21 cellular contexts compared by ENCODE assay signal in the genomic region with DNA sequence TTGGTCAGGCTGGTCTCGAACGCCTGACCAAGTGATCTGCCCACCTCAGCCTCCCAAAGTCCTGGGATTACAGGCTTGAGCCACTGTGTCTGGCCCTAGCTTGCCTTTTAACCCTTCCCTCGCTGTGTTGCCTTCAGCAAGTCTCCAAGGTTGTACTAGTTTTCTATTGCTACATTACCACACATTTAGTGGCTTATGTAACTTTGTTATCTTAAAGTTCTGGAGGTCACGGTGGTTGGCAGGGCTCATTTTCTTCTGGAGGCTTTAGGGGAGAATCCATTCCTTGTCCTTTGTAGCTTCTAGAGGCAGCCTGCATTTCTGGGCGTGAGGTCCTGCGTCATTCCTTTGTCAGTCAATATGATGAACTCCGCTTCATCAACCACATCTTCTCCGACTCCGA. TPM values are rescaled to one million over a fixed set of nuclear protein-coding genes. Genes with fewer than 3 reads are reported as not detected.
DNase-seq lines count a peak whose midpoint lies in the region; TF ChIP-seq lines count a peak whose summit lies in the region.
"Had no signal": no experiment of that assay in that cellular context is flagged by ENCODE, and none has a peak within 500 bp of the region (broad histone marks: within the 10 kb centered on the region; RNA-seq: fewer than 3 reads in every experiment).

No MANE protein-coding gene starts in this region.

- peak overlapping the region in 1 of 3 experiments; percentile 24 for H3K4me3 Mint-ChIP-seq in nephron
- no peak overlapping the region for H3K4me3 Mint-ChIP-seq in CD4-positive, alpha-beta memory T cell
- H3K4me3 Mint-ChIP-seq in activated naive CD8-positive, alpha-beta T cell treated with anti-CD3 and anti-CD28 coated beads for 36 hours = no peak overlapping the region
- H3K4me3 Mint-ChIP-seq in H9 = no peak overlapping the region

- H3K56ac ChIP-seq in H9 (ENCODE audit: insufficient read length, low read depth, low read length) = no peak overlapping the region

- peak overlapping the region; percentile 58 to 74 (median 62) for H3K27ac Mint-ChIP-seq in nephron
- peak overlapping the region in 1 of 7 donors; percentile 22 for H3K27ac Mint-ChIP-seq in CD4-positive, alpha-beta memory T cell
- no peak overlapping the region for H3K27ac Mint-ChIP-seq in activated naive CD8-positive, alpha-beta T cell treated with anti-CD3 and anti-CD28 coated beads for 36 hours
- H3K27ac Mint-ChIP-seq in H9 = peak overlapping the region in 1 of 3 experiments; percentile 2; a peak in 2 of 7 replicates

- H3K9me3 ChIP-seq in adrenal gland (replicated peaks in 1 of 3) = no peaks in the 10 kb centered on the region
- H3K9me3 ChIP-seq in thyroid gland = no peaks in the 10 kb centered on the region
- H3K9me3 ChIP-seq in CD4-positive, alpha-beta memory T cell (ENCODE audit: control insufficient read depth in 1 of 2, low read length in 2 of 2) = no peaks in the 10 kb centered on the region
- no peaks in the 10 kb centered on the region for H3K9me3 ChIP-seq in H9 (ENCODE audit: control insufficient read depth, low read depth, low read length)
- H3K9me3 ChIP-seq: BLaER1 had no signal

- H2AFZ ChIP-seq in H9 (ENCODE audit: low read length) = no peak overlapping the region

- no peak overlapping the region for H2BK20ac ChIP-seq in H9 (ENCODE audit: low read depth, low read length, poor library complexity, severe bottlenecking)

- H3K36me3 ChIP-seq in adrenal gland (replicated peaks in 1 of 2) = no peaks in the 10 kb centered on the region
- H3K36me3 ChIP-seq in thyroid gland = no peaks in the 10 kb centered on the region
- H3K36me3 ChIP-seq in CD4-positive, alpha-beta memory T cell (ENCODE audit: insufficient read depth, low read length) = no peaks in the 10 kb centered on the region
- H3K36me3 ChIP-seq: BLaER1 had no signal

- H3K79me1 ChIP-seq in H9 (ENCODE audit: insufficient read depth, low read depth, low read length, poor library complexity, severe bottlenecking) = no peaks in the 10 kb centered on the region

- H3K36me3 Mint-ChIP-seq in nephron (ENCODE audit: low read depth) (no peaks in the 10 kb centered on the region), H9 (ENCODE audit: insufficient read depth in 1 of 3, low read depth in 3 of 3) (peaks cover 6 to 10% (median 9%) of the 10 kb centered on the region in 3 experiments; a peak in 5 of 7 replicates)
- H3K36me3 Mint-ChIP-seq in CD4-positive, alpha-beta memory T cell = peaks cover 0 to 7% of the 10 kb centered on the region in 2 donors
- peaks cover 8% of the 10 kb centered on the region for H3K36me3 Mint-ChIP-seq in activated naive CD8-positive, alpha-beta T cell treated with anti-CD3 and anti-CD28 coated beads for 36 hours

- H4K5ac ChIP-seq in H9 (ENCODE audit: insufficient read length, low read depth, low read length) = no peak overlapping the region

- H3K4me3 ChIP-seq in adrenal gland (no peak overlapping the region), thyroid gland (replicated peaks in 1 of 3) (no peak overlapping the region)
- H3K4me3 ChIP-seq in CD4-positive, alpha-beta memory T cell (ENCODE audit: low read length in 2 of 2) = no peak overlapping the region
- H3K4me3 ChIP-seq: BLaER1 had no signal

- H3K18ac ChIP-seq in H9 (ENCODE audit: insufficient read length, low read depth, low read length) = no peak overlapping the region

- H3K9ac ChIP-seq in H9 (ENCODE audit: extremely low read depth, insufficient read length, low read length) = no peak overlapping the region
- H3K9ac ChIP-seq: BLaER1 had no signal

- H3K79me2 ChIP-seq in H9 (ENCODE audit: insufficient read depth, low read length) = peaks cover 12% of the 10 kb centered on the region

- TF ChIP-seq POLR2A in adrenal gland (IDR thresholded peaks at IDR 0.05) (no peak), thyroid gland (IDR thresholded peaks at IDR 0.05) (no peak)

- H3K4me2 ChIP-seq in H9 (ENCODE audit: insufficient read depth, insufficient read length, low read length) = no peak overlapping the region
- H3K4me2 ChIP-seq: BLaER1 had no signal

- CTCF ChIA-PET in CD4-positive, alpha-beta memory T cell (lab: Charles Lee; ENCODE audit: partially characterized antibody) = interaction anchor here (1.2 kb wide), 1 partner anchor 213 kb away, joined by 4 read pairs; no protein-coding TSS in a partner anchor

- H4K20me1 ChIP-seq in H9 (ENCODE audit: control insufficient read depth, insufficient read depth, insufficient read length) = no peaks in the 10 kb centered on the region

- peaks cover 14% of the 10 kb centered on the region for H3K23me2 ChIP-seq in H9 (ENCODE audit: insufficient read length, low read depth, low read length, poor library complexity, severe bottlenecking)

- H3T11ph ChIP-seq in H9 (ENCODE audit: low read length) = no peak overlapping the region

- peaks cover 25% of the 10 kb centered on the region for H3K4me1 Mint-ChIP-seq in nephron
- peaks cover 14 to 27% (median 17%) of the 10 kb centered on the region in 4 donors for H3K4me1 Mint-ChIP-seq in CD4-positive, alpha-beta memory T cell
- peaks cover 16% of the 10 kb centered on the region for H3K4me1 Mint-ChIP-seq in activated naive CD8-positive, alpha-beta T cell treated with anti-CD3 and anti-CD28 coated beads for 36 hours
- H3K4me1 Mint-ChIP-seq in H9 = peaks cover 23 to 37% of the 10 kb centered on the region in 2 experiments

- no peak overlapping the region for H2BK12ac ChIP-seq in H9 (ENCODE audit: insufficient read length, low read depth, low read length)

- H3K27me3 ChIP-seq in adrenal gland (no peaks in the 10 kb centered on the region), thyroid gland (no peaks in the 10 kb centered on the region), H9 (ENCODE audit: insufficient read depth, low read length) (no peaks in the 10 kb centered on the region)
- H3K27me3 ChIP-seq in CD4-positive, alpha-beta memory T cell (ENCODE audit: insufficient read depth, low read length) = no peaks in the 10 kb centered on the region
- H3K27me3 ChIP-seq: BLaER1 had no signal

- H3K4me1 ChIP-seq in adrenal gland (replicated peaks in 1 of 2) (peaks cover 10 to 21% of the 10 kb centered on the region in 2 donors), thyroid gland (peaks cover 19 to 22% of the 10 kb centered on the region in 2 donors), H9 (ENCODE audit: insufficient read depth, low read length) (peaks cover 7% of the 10 kb centered on the region)
- H3K4me1 ChIP-seq in CD4-positive, alpha-beta memory T cell (ENCODE audit: insufficient read depth, low read length) = peaks cover 20% of the 10 kb centered on the region

- no peak overlapping the region for H3K23ac ChIP-seq in H9 (ENCODE audit: insufficient read length, low read depth, low read length)

- intact Hi-C loops in adrenal gland (cut with DNase I) (loop anchor here in 1 of 2 donors (10.0 kb wide), 1 partner anchor 84 kb away; no protein-coding TSS in a partner anchor), thyroid gland (cut with DNase I) (no loop called here)
- intact Hi-C loops in CD4-positive, alpha-beta memory T cell (cut with micrococcal nuclease) = loop anchor here (5.0 to 10.0 kb wide), 2 partner anchors 36 to 964 kb away; a partner anchor contains a TSS

- no peak overlapping the region for H3K14ac ChIP-seq in H9 (ENCODE audit: insufficient read depth, low read length)

- TF ChIP-seq CTCF in adrenal gland (IDR thresholded peaks at IDR 0.05) = no peak
- no peak for TF ChIP-seq CTCF in nephron (IDR thresholded peaks at IDR 0.05; ENCODE audit: unreplicated experiment in 3 of 3)
- no peak for TF ChIP-seq CTCF in thyroid gland (IDR thresholded peaks at IDR 0.05)
- TF ChIP-seq CTCF in H9 (conservative IDR thresholded peaks at IDR 0.05) = no peak

- 28 to 54% (median 47%) methylated on average over 7 to 9 of the region's 9 CpGs for WGBS in adrenal gland, 4 donors
- WGBS in thyroid gland, 2 donors = 54 to 63% methylated on average over 9 of the region's 9 CpGs
- no CpG with 5 or more reads among the region's 9 CpGs for WGBS in H9 (ENCODE audit: extremely low coverage, insufficient read length, low lambda C conversion rate)

- DNase-seq in OCI-M1 (lab: John Stamatoyannopoulos, UW) (peak; percentile 17), adrenal gland (peak in 6 of 7 donors; percentile 62 to 81 (median 65)), thyroid gland (peak in 1 of 2 donors; percentile 25), H9 (no peak)
- DNase-seq in CD4-positive, alpha-beta memory T cell = no peak
- no peak for DNase-seq in activated naive CD8-positive, alpha-beta T cell treated with anti-CD3 and anti-CD28 coated beads for 36 hours
- DNase-seq: ACHN; HCEC 1CT; KBM-7; MM.1S; NCI-H1048; NCI-H1436; NCI-H2029; NCI-H226; NCI-H510A treated with DMSO at 0.1 percent for 48 hours; NCI-H748 treated with DMSO at 0.1 percent for 48 hours; NK-92 treated with Interleukin-12 subunit alpha and Interleukin-12 subunit beta, amount 100 ng/mL, for 24 hours; SIG-M5 had no signal

- no peak overlapping the region for H2BK5ac ChIP-seq in H9 (ENCODE audit: insufficient read length, low read length)

- no peaks in the 10 kb centered on the region for H3K27me3 Mint-ChIP-seq in nephron (ENCODE audit: low read depth)
- H3K27me3 Mint-ChIP-seq in CD4-positive, alpha-beta memory T cell = no peaks in the 10 kb centered on the region
- H3K27me3 Mint-ChIP-seq in activated naive CD8-positive, alpha-beta T cell treated with anti-CD3 and anti-CD28 coated beads for 36 hours = no peaks in the 10 kb centered on the region
- no peaks in the 10 kb centered on the region for H3K27me3 Mint-ChIP-seq in H9 (ENCODE audit: low read depth)

- H3K27ac ChIP-seq in adrenal gland = peak overlapping the region in 3 of 5 donors; percentile 28 to 50 (median 47)
- H3K27ac ChIP-seq in thyroid gland = peak overlapping the region; percentile 67 to 76 (median 75)
- H3K27ac ChIP-seq in CD4-positive, alpha-beta memory T cell (ENCODE audit: low read depth, low read length) = no peak overlapping the region
- H3K27ac ChIP-seq in H9 (ENCODE audit: insufficient read length, low read depth, low read length) = no peak overlapping the region
- H3K27ac ChIP-seq: BLaER1, HL-60 had no signal

- H3K4ac ChIP-seq in H9 (ENCODE audit: low read depth, low read length) = no peak overlapping the region

- no peak overlapping the region for H2BK15ac ChIP-seq in H9 (ENCODE audit: low read depth, low read length)

- POLR2A ChIA-PET in CD4-positive, alpha-beta memory T cell (lab: Charles Lee; ENCODE audit: partially characterized antibody) = no interaction called here

- no peaks in the 10 kb centered on the region for H3K9me3 Mint-ChIP-seq in nephron
- H3K9me3 Mint-ChIP-seq in CD4-positive, alpha-beta memory T cell = no peaks in the 10 kb centered on the region
- no peaks in the 10 kb centered on the region for H3K9me3 Mint-ChIP-seq in activated naive CD8-positive, alpha-beta T cell treated with anti-CD3 and anti-CD28 coated beads for 36 hours
- no peaks in the 10 kb centered on the region; a peak in 1 of 5 replicates for H3K9me3 Mint-ChIP-seq in H9

- no peak overlapping the region for H2BK120ac ChIP-seq in H9 (ENCODE audit: low read depth, low read length, poor library complexity, severe bottlenecking)

- no peak overlapping the region for H4K91ac ChIP-seq in H9 (ENCODE audit: insufficient read length, low read depth, low read length)

- H2AK5ac ChIP-seq in H9 (ENCODE audit: insufficient read length, low read length) = no peak overlapping the region

- no peak overlapping the region for H4K8ac ChIP-seq in H9 (replicated peaks; ENCODE audit: insufficient read length, low read depth, low read length)

RNA-seq across cellular contexts. Expression of a gene that starts 2.9 kb away (rescaled TPM):
- total RNA-seq in adrenal gland = 100 to 1,000 TPM; 109 to 255 (median 161) TPM
- 100 to 1,000 TPM in 1 of 3 donors, 10 to 100 TPM in 2; 56.9 to 141 (median 98.1) TPM for polyA plus RNA-seq in adrenal gland
- 100 to 1,000 TPM in 3 of 4 donors, 10 to 100 TPM in 1; 81.7 to 159 (median 117) TPM for total RNA-seq in thyroid gland
- total RNA-seq in CD4-positive, alpha-beta memory T cell = 100 to 1,000 TPM; 335 to 343 TPM
- polyA plus RNA-seq in CD4-positive, alpha-beta memory T cell = 10 to 100 TPM in 1 of 2 donors, 1 to 10 TPM in 1; 2.7 to 46.9 TPM
- 100 to 1,000 TPM; 128 to 135 TPM for total RNA-seq in activated naive CD8-positive, alpha-beta T cell treated with anti-CD3 and anti-CD28 coated beads for 36 hours
- total RNA-seq in H9 (2021) = 243 and 251 TPM in 2 replicates

Comparison
In these comparisons a context has a peak if more than half of its experiments do, and no peak if none do; other contexts are left out.
1. DNase-seq: peak in OCI-M1 (single experiment) and adrenal gland (6 of 7); none in CD4-positive, alpha-beta memory T cell (0 of 5), activated naive CD8-positive, alpha-beta T cell treated with anti-CD3 and anti-CD28 coated beads for 36 hours (single experiment) and H9 (single experiment).
2. H3K27ac ChIP-seq: peak in adrenal gland (3 of 5) and thyroid gland (3 of 3); none in CD4-positive, alpha-beta memory T cell (single experiment) and H9 (single experiment).